In the genomic region with DNA sequence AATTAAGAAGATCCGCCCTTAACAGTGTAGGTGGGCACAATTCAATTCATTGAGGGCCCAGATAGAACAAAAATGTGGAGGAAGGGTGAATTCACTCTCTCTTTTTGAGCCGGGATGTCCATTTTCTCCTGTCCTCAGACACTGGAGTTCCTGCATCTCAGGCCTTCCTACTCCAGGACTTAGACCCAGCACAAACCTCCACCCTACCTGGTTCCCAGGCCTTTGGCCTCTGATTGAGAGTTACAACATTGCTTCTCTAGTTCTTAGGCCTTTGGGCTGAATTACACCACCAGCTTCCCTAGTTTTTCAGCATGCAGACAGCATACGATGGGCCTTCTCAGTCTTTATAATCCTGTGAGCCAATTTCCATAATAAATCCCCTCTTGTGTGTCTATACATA, we compare ENCODE assay signal across 2 cellular contexts.
TF ChIP-seq lines count a peak whose summit lies in the region.

No MANE protein-coding gene starts in this region.

TF ChIP-seq in HCT116, 20 proteins besides CTCF, POLR2A, EP300 and RAD21:
- TF ChIP-seq EZH2phosphoT487 (IDR thresholded peaks at IDR 0.05; ENCODE audit: borderline replicate concordance): no peak
- TF ChIP-seq ELF1 (IDR thresholded peaks at IDR 0.05; ENCODE audit: borderline replicate concordance, low read depth): no peak
- TF ChIP-seq CEBPB (IDR thresholded peaks at IDR 0.05; ENCODE audit: low read depth): no peak
- TF ChIP-seq REST (IDR thresholded peaks at IDR 0.05; ENCODE audit: low read depth): no peak
- TF ChIP-seq JUND (IDR thresholded peaks at IDR 0.05): no peak
- no peak for TF ChIP-seq FOSL1 (IDR thresholded peaks at IDR 0.05; ENCODE audit: low read depth)
- TF ChIP-seq ZNF274 (IDR thresholded peaks at IDR 0.05; ENCODE audit: low read depth, low read length): no peak
- TF ChIP-seq EZH2 (IDR thresholded peaks at IDR 0.05): no peak
- TF ChIP-seq, protein P1, sequence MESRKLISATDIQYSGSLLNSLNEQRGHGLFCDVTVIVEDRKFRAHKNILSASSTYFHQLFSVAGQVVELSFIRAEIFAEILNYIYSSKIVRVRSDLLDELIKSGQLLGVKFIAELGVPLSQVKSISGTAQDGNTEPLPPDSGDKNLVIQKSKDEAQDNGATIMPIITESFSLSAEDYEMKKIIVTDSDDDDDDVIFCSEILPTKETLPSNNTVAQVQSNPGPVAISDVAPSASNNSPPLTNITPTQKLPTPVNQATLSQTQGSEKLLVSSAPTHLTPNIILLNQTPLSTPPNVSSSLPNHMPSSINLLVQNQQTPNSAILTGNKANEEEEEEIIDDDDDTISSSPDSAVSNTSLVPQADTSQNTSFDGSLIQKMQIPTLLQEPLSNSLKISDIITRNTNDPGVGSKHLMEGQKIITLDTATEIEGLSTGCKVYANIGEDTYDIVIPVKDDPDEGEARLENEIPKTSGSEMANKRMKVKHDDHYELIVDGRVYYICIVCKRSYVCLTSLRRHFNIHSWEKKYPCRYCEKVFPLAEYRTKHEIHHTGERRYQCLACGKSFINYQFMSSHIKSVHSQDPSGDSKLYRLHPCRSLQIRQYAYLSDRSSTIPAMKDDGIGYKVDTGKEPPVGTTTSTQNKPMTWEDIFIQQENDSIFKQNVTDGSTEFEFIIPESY (IDR thresholded peaks at IDR 0.05; ENCODE audit: extremely low read depth, insufficient replicate concordance, low read length): no peak

TF ChIP-seq in H1, 55 proteins besides CTCF, POLR2A, EP300 and RAD21:
- no peak for TF ChIP-seq SUZ12 (IDR thresholded peaks at IDR 0.05; ENCODE audit: low read length)
- TF ChIP-seq EGR1 (IDR thresholded peaks at IDR 0.05; ENCODE audit: borderline replicate concordance, low read depth, low read length): no peak
- no peak for TF ChIP-seq EZH2 (IDR thresholded peaks at IDR 0.05; ENCODE audit: low read depth, low read length, severe bottlenecking)
- no peak for TF ChIP-seq TAF1 (IDR thresholded peaks at IDR 0.05; ENCODE audit: low read depth, low read length)
- TF ChIP-seq JUND (IDR thresholded peaks at IDR 0.05; ENCODE audit: low read length): no peak
- no peak for TF ChIP-seq POU5F1 (IDR thresholded peaks at IDR 0.05; ENCODE audit: low read depth, low read length)
- no peak for TF ChIP-seq MAFK (IDR thresholded peaks at IDR 0.05; ENCODE audit: low read depth, low read length)
- TF ChIP-seq RBBP5 (IDR thresholded peaks at IDR 0.05; ENCODE audit: borderline replicate concordance, low read depth, low read length): no peak
